Comparison of ENCODE assay signal across 19 cellular contexts in the genomic region with DNA sequence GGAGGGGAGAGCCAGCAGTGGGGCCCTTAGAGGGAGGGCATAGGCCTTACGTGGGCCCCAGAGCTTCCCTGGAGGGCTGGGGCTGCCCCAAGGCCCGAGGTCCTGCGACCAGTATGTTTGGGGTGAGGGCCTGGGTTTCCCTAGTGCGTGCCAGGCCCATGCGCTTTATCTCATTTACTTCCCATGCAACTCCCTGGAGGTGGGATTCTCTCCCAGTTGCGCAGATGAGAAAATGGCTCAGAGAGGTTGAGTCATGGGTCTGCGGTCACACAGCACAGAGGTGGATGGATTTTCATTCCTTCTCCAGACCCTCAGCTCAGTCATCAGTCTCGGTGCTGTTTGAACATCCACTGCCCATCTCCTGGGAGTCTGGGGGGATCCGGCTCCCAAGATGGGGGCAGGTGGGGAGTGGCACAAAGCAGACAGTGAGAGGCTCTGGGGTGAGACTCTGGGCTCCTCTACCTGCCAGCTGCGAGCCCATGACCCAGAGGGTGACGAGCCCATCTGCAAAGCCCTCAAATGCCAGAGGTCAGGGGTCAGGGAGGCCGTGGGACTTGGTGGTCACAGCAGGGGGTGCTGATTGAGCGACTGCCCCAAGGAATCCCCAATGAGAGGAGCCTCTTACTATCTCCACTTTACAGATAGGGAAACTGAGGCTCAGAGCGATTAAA.
"Had no signal": no experiment of that assay in that cellular context is flagged by ENCODE, and none has a peak within 500 bp of the region (broad histone marks: within the 10 kb centered on the region; RNA-seq: fewer than 3 reads in every experiment).

No MANE protein-coding gene starts in this region.

- H3K27ac Mint-ChIP-seq: activated CD4-positive, alpha-beta T cell treated with anti-CD3 and anti-CD28 coated beads, Interleukin-2, amount 10 ng/mL, durations not matched to agents 7 days and 5 days; activated naive CD8-positive, alpha-beta T cell treated with anti-CD3 and anti-CD28 coated beads, Interleukin-2, amount 50 U/mL, for 24 hours; activated T-cell treated with anti-CD3 and anti-CD28 coated beads, Interleukin-2, amount 50 U/mL, for 72 hours had no signal

- DNase-seq: activated CD4-positive, alpha-beta T cell treated with anti-CD3 and anti-CD28 coated beads, Interleukin-2, amount 10 ng/mL, durations not matched to agents 7 days and 5 days; activated CD4-positive, CD25-positive, alpha-beta regulatory T cell; activated CD8-positive, alpha-beta memory T cell treated with anti-CD3 and anti-CD28 coated beads, Interleukin-2, amount 50 U/mL, for 48 hours; activated naive CD8-positive, alpha-beta T cell treated with anti-CD3 and anti-CD28 coated beads, Interleukin-2, amount 50 U/mL, for 24 hours; activated T-cell treated with anti-CD3 and anti-CD28 coated beads, Interleukin-2, amount 50 U/mL, for 72 hours; immature natural killer cell; left colon; midbrain; stimulated activated CD4-positive, alpha-beta T cell treated with anti-CD3 and anti-CD28 coated beads, Interleukin-2, amount 100 ng/mL, for 48 hours; stimulated activated naive CD4-positive, alpha-beta T cell; T-helper 2 cell; transverse colon had no signal

- H3K9me3 ChIP-seq: ascending aorta, breast epithelium, heart left ventricle, transverse colon had no signal

- H3K27me3 ChIP-seq: ascending aorta, breast epithelium, heart left ventricle, neural progenitor cell, transverse colon had no signal

- H3K4me3 Mint-ChIP-seq: activated CD4-positive, alpha-beta T cell treated with anti-CD3 and anti-CD28 coated beads, Interleukin-2, amount 10 ng/mL, durations not matched to agents 7 days and 5 days; activated naive CD8-positive, alpha-beta T cell treated with anti-CD3 and anti-CD28 coated beads, Interleukin-2, amount 50 U/mL, for 24 hours; activated T-cell treated with anti-CD3 and anti-CD28 coated beads, Interleukin-2, amount 50 U/mL, for 72 hours; immature natural killer cell; neural progenitor cell had no signal

- H3K4me1 ChIP-seq: ascending aorta, breast epithelium, heart left ventricle, parathyroid adenoma, transverse colon had no signal

- H3K4me2 ChIP-seq: neural progenitor cell had no signal

- ATAC-seq: activated naive CD8-positive, alpha-beta T cell treated with anti-CD3 and anti-CD28 coated beads, Interleukin-2, amount 50 U/mL, for 24 hours; activated T-cell treated with anti-CD3 and anti-CD28 coated beads, Interleukin-2, amount 50 U/mL, for 72 hours; left colon had no signal

- H3K27ac ChIP-seq: ascending aorta, breast epithelium, epithelial cell of prostate, heart left ventricle, neural progenitor cell, parathyroid adenoma, transverse colon had no signal

- H3K4me1 Mint-ChIP-seq: activated CD4-positive, alpha-beta T cell treated with anti-CD3 and anti-CD28 coated beads, Interleukin-2, amount 10 ng/mL, durations not matched to agents 7 days and 5 days; activated naive CD8-positive, alpha-beta T cell treated with anti-CD3 and anti-CD28 coated beads, Interleukin-2, amount 50 U/mL, for 24 hours; immature natural killer cell had no signal

- H3K36me3 Mint-ChIP-seq: neural progenitor cell had no signal

- H3K4me3 ChIP-seq: ascending aorta, breast epithelium, heart left ventricle, lung, neural progenitor cell, transverse colon had no signal

- H3K36me3 ChIP-seq: ascending aorta, breast epithelium, neural progenitor cell, transverse colon had no signal

- H3K27me3 Mint-ChIP-seq: activated CD4-positive, alpha-beta T cell treated with anti-CD3 and anti-CD28 coated beads, Interleukin-2, amount 10 ng/mL, durations not matched to agents 7 days and 5 days; activated naive CD8-positive, alpha-beta T cell treated with anti-CD3 and anti-CD28 coated beads, Interleukin-2, amount 50 U/mL, for 24 hours had no signal

- H3K9me3 Mint-ChIP-seq: activated CD4-positive, alpha-beta T cell treated with anti-CD3 and anti-CD28 coated beads, Interleukin-2, amount 10 ng/mL, durations not matched to agents 7 days and 5 days; activated naive CD8-positive, alpha-beta T cell treated with anti-CD3 and anti-CD28 coated beads, Interleukin-2, amount 50 U/mL, for 24 hours; activated T-cell treated with anti-CD3 and anti-CD28 coated beads, Interleukin-2, amount 50 U/mL, for 72 hours; immature natural killer cell; neural progenitor cell had no signal

- H2AFZ ChIP-seq: neural progenitor cell, parathyroid adenoma had no signal

- H3K9ac ChIP-seq: neural progenitor cell, parathyroid adenoma had no signal
